Comparison of ENCODE assay signal across 21 cellular contexts in genomic region chrX:40628506-40628905, GRCh38. TPM values are rescaled to one million over a fixed set of nuclear protein-coding genes. Genes with fewer than 3 reads are reported as not detected.
DNase-seq lines count a peak whose midpoint lies in the region; ATAC-seq and TF ChIP-seq lines count a peak whose summit lies in the region.
"Had no signal": no experiment of that assay in that cellular context is flagged by ENCODE, and none has a peak within 500 bp of the region (broad histone marks: within the 10 kb centered on the region; RNA-seq: fewer than 3 reads in every experiment).

No MANE protein-coding gene starts in this region.

- H3K27me3 Mint-ChIP-seq in activated naive CD4-positive, alpha-beta T cell treated with anti-CD3 and anti-CD28 coated beads, Interleukin-2, amount 10 ng/mL, durations not matched to agents 7 days and 5 days: no peaks in the 10 kb centered on the region
- no peaks in the 10 kb centered on the region for H3K27me3 Mint-ChIP-seq in activated T-cell treated with anti-CD3 and anti-CD28 coated beads, Interleukin-2, amount 50 U/mL, for 4 hours (ENCODE audit: low read depth)

- H3K36me3 Mint-ChIP-seq in activated naive CD4-positive, alpha-beta T cell treated with anti-CD3 and anti-CD28 coated beads, Interleukin-2, amount 10 ng/mL, durations not matched to agents 7 days and 5 days: peaks cover 28% of the 10 kb centered on the region
- peaks cover 13% of the 10 kb centered on the region for H3K36me3 Mint-ChIP-seq in activated T-cell treated with anti-CD3 and anti-CD28 coated beads, Interleukin-2, amount 50 U/mL, for 4 hours (ENCODE audit: insufficient read depth)

- TF ChIP-seq CTCF in fibroblast of villous mesenchyme (IDR thresholded peaks at IDR 0.05; ENCODE audit: insufficient read depth, low read depth, low read length): no peak

- H3K27ac Mint-ChIP-seq in activated naive CD4-positive, alpha-beta T cell treated with anti-CD3 and anti-CD28 coated beads, Interleukin-2, amount 10 ng/mL, durations not matched to agents 7 days and 5 days: peak overlapping the region; percentile 64
- H3K27ac Mint-ChIP-seq: H9 had no signal

- no peak overlapping the region for H3K4me3 ChIP-seq in fibroblast of villous mesenchyme (ENCODE audit: low read depth, low read length)
- H3K4me3 ChIP-seq: A549, PC-9 had no signal

- CTCF ChIA-PET in activated naive CD4-positive, alpha-beta T cell treated with anti-CD3 and anti-CD28 coated beads, Interleukin-2, amount 10 ng/mL, durations not matched to agents 7 days and 5 days (lab: Charles Lee): no interaction called here

- H3K4me3 Mint-ChIP-seq in activated naive CD4-positive, alpha-beta T cell treated with anti-CD3 and anti-CD28 coated beads, Interleukin-2, amount 10 ng/mL, durations not matched to agents 7 days and 5 days: no peak overlapping the region
- H3K4me3 Mint-ChIP-seq in activated T-cell treated with anti-CD3 and anti-CD28 coated beads, Interleukin-2, amount 50 U/mL, for 4 hours: no peak overlapping the region
- H3K4me3 Mint-ChIP-seq: H9 had no signal

- DNase-seq in activated naive CD4-positive, alpha-beta T cell treated with anti-CD3 and anti-CD28 coated beads, Interleukin-2, amount 10 ng/mL, durations not matched to agents 7 days and 5 days: no peak
- no peak for DNase-seq in activated naive CD4-positive, alpha-beta T cell treated with Interleukin-2 at 50 U/mL for 16 hours
- DNase-seq in GM03348 (ENCODE audit: low spot score): peak; percentile 12
- peak; percentile 52 for DNase-seq in amniotic epithelial cell (ENCODE audit: low read depth)
- peak; percentile 55 for DNase-seq in fibroblast of villous mesenchyme (ENCODE audit: low read depth)
- DNase-seq in AG20443 (ENCODE audit: low spot score): no peak
- DNase-seq in activated T-cell treated with anti-CD3 and anti-CD28 coated beads, Interleukin-2, amount 50 U/mL, for 4 hours: no peak
- DNase-seq: C1 segment of cervical spinal cord, DMS79, H9, Karpas-422, NCI-H1417, NCI-H187 treated with DMSO at 0.1 percent for 48 hours, NCI-H226, NCI-H524 treated with DMSO at 0.1 percent for 48 hours, PC-9, SIG-M5 had no signal

- no peaks in the 10 kb centered on the region for H3K9me3 Mint-ChIP-seq in activated naive CD4-positive, alpha-beta T cell treated with anti-CD3 and anti-CD28 coated beads, Interleukin-2, amount 10 ng/mL, durations not matched to agents 7 days and 5 days
- H3K9me3 Mint-ChIP-seq in activated T-cell treated with anti-CD3 and anti-CD28 coated beads, Interleukin-2, amount 50 U/mL, for 4 hours: no peaks in the 10 kb centered on the region

- no peak for ATAC-seq in GM19023 (IDR thresholded peaks at IDR 0.05; ENCODE audit: unreplicated experiment)
- no peak for ATAC-seq in activated T-cell treated with anti-CD3 and anti-CD28 coated beads, Interleukin-2, amount 50 U/mL, for 4 hours
- ATAC-seq: A549 had no signal

- no peaks in the 10 kb centered on the region for H3K4me1 Mint-ChIP-seq in activated naive CD4-positive, alpha-beta T cell treated with anti-CD3 and anti-CD28 coated beads, Interleukin-2, amount 10 ng/mL, durations not matched to agents 7 days and 5 days
- peaks cover 6% of the 10 kb centered on the region for H3K4me1 Mint-ChIP-seq in activated T-cell treated with anti-CD3 and anti-CD28 coated beads, Interleukin-2, amount 50 U/mL, for 4 hours (ENCODE audit: low read depth)

RNA-seq across cellular contexts. Expression of gene MPC1L, which starts 5.3 kb away (rescaled TPM):
- not detected in 2 replicates for total RNA-seq in fibroblast of villous mesenchyme
- not detected for total RNA-seq in activated T-cell treated with anti-CD3 and anti-CD28 coated beads, Interleukin-2, amount 50 U/mL, for 4 hours
- total RNA-seq: H9, HT-29, MCF 10A, PC-9 had no signal

RNA-seq across cellular contexts. Expression of gene CXorf38, which starts 18.9 kb away (rescaled TPM):
- total RNA-seq in fibroblast of villous mesenchyme: 13.2 and 19.9 TPM in 2 replicates
- 10 to 100 TPM; 12.6 to 15.1 (median 14.4) TPM for total RNA-seq in activated T-cell treated with anti-CD3 and anti-CD28 coated beads, Interleukin-2, amount 50 U/mL, for 4 hours

RNA-seq across cellular contexts. Expression of gene ATP6AP2, which starts 47.7 kb away (rescaled TPM):
- total RNA-seq in fibroblast of villous mesenchyme: 75.7 and 94.6 TPM in 2 replicates
- total RNA-seq in activated T-cell treated with anti-CD3 and anti-CD28 coated beads, Interleukin-2, amount 50 U/mL, for 4 hours: 10 to 100 TPM; 49.2 to 60.3 (median 54.3) TPM

Comparison
In these comparisons a context has a peak if more than half of its experiments do, and no peak if none do; other contexts are left out.
1. DNase-seq: peak in GM03348 (single experiment), amniotic epithelial cell (single experiment) and fibroblast of villous mesenchyme (single experiment); none in activated naive CD4-positive, alpha-beta T cell treated with anti-CD3 and anti-CD28 coated beads, Interleukin-2, amount 10 ng/mL, durations not matched to agents 7 days and 5 days (single experiment), activated naive CD4-positive, alpha-beta T cell treated with Interleukin-2 at 50 U/mL for 16 hours (single experiment), AG20443 (single experiment) and activated T-cell treated with anti-CD3 and anti-CD28 coated beads, Interleukin-2, amount 50 U/mL, for 4 hours (single experiment).